In the genomic region with DNA sequence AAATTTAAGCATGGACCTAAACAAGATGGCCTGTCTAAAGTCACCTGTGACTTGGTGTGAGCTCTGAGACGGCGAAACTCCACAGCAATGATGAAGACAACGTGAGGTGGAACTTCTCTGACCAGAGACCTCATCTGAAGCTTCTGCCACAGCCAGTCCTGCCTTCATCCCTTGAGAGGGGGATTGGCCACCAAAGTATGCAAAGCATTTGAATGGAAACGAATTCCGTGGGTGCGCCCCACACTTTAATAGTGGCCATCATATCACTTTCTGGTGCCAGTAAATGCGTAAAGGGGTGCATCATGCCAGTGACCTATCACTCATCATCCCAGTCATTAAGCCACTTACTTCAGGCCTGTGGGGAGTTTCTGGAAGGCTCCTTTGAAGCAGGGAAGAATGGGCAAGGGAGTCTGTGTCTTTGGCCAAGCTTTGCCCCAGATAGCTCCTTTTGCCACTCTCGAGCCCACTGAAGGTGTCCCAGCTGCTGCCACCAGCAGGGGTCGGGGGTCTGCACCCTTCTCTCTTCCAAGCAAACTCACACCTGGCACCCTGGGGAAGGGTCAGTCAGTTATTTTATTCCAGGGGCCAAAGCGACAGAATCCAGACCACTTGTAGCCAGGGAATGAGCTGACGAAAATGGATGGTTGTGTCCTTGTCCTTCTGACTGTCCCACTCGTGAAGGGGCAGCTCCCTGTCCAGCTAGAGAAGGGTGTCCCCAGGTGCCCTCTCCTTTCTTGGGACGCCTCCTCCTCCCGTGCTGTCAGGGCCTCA, we compare ENCODE assay signal across 18 cellular contexts.
"Had no signal": no experiment of that assay in that cellular context is flagged by ENCODE, and none has a peak within 500 bp of the region (broad histone marks: within the 10 kb centered on the region; RNA-seq: fewer than 3 reads in every experiment).

No MANE protein-coding gene starts in this region.

- H3K9me3 Mint-ChIP-seq: memory B cell, neural progenitor cell had no signal

- H3K4me3 ChIP-seq: left lung, neural progenitor cell, thyroid gland had no signal

- H3K27me3 Mint-ChIP-seq: activated CD4-positive, alpha-beta T cell treated with anti-CD3 and anti-CD28 coated beads for 36 hours; activated naive CD8-positive, alpha-beta T cell; memory B cell had no signal

- H3K4me1 ChIP-seq: left lung, neural progenitor cell, thyroid gland had no signal

- H3K4me3 Mint-ChIP-seq: activated CD4-positive, alpha-beta T cell treated with anti-CD3 and anti-CD28 coated beads for 36 hours; activated naive CD8-positive, alpha-beta T cell; memory B cell; neural progenitor cell; WTC11 had no signal

- FAIRE-seq: colon, islet of Langerhans, TTC549 had no signal

- H3K27me3 ChIP-seq: left lung, thyroid gland had no signal

- DNase-seq: activated CD4-positive, alpha-beta T cell treated with anti-CD3 and anti-CD28 coated beads for 36 hours; activated CD4-positive, alpha-beta T cell treated with anti-CD3 and anti-CD28 coated beads, Interleukin-2, amount 50 U/mL, for 48 hours; caudate nucleus; erythroblast; foreskin melanocyte; glutamatergic neuron; hippocampal formation; left lung; stimulated activated naive CD4-positive, alpha-beta T cell; SW 1271 had no signal

- ATAC-seq: activated CD4-positive, alpha-beta T cell treated with anti-CD3 and anti-CD28 coated beads for 36 hours; WTC11 had no signal

- H3K4me2 ChIP-seq: neural progenitor cell had no signal

- H3K36me3 Mint-ChIP-seq: WTC11 had no signal

- H3K27ac Mint-ChIP-seq: activated CD4-positive, alpha-beta T cell treated with anti-CD3 and anti-CD28 coated beads for 36 hours; activated naive CD8-positive, alpha-beta T cell; memory B cell; neural progenitor cell; WTC11 had no signal

- H2AFZ ChIP-seq: neural progenitor cell had no signal

- H3K36me3 ChIP-seq: neural progenitor cell had no signal

- H3K4me1 Mint-ChIP-seq: activated CD4-positive, alpha-beta T cell treated with anti-CD3 and anti-CD28 coated beads for 36 hours; memory B cell; WTC11 had no signal

- H3K27ac ChIP-seq: neural progenitor cell, thyroid gland had no signal

- H3K9me3 ChIP-seq: left lung, thyroid gland had no signal

- H3K9ac ChIP-seq: neural progenitor cell had no signal
